ENCODE assay signal across 9 cellular contexts in the genomic region with DNA sequence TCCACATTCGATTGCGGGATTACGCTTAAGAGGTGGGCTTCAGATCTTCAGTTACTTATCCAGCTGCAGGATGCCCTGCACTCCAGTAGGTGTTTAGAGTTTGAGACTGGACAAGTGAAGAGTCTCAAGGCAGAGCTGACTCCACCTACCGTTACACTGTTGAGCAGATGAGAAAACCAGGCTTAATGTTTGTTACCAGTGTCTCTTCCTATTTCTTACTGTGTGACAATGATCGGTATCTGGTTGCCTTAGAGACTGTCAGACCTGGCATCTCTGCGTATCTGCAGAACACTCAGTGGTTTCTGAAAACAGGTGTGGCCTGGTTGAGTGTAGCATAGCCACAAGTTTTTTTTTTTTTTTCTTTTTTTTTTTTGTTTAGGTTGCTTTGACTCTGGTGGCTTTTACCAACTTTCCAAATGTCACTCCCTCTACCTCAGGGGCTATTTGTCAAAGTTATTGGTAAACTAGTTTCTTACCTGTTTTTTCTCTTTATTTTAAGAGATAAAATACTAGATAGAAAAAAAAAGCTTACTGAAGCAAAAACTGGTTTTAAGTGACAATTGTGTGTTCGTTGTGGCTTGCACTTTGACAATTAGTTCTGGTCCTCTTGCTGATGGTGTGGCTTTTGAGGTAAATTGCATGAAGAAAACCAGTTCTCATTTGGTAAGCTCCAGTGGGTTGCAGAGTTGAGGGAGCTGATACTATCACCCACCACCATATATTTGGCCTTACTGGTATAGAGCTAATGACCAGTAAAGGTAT.
DNase-seq lines count a peak whose midpoint lies in the region; ATAC-seq, FAIRE-seq and TF ChIP-seq lines count a peak whose summit lies in the region.
"Had no signal": no experiment of that assay in that cellular context is flagged by ENCODE, and none has a peak within 500 bp of the region (broad histone marks: within the 10 kb centered on the region; RNA-seq: fewer than 3 reads in every experiment).

No MANE protein-coding gene starts in this region.

- no peaks in the 10 kb centered on the region for H3K27me3 ChIP-seq in H7 (ENCODE audit: control insufficient read depth, insufficient read depth, low read length)
- H3K27me3 ChIP-seq: body of pancreas had no signal

- no peak overlapping the region for H3K4me3 ChIP-seq in H7 (ENCODE audit: insufficient read depth, low read depth, low read length)
- H3K4me3 ChIP-seq: body of pancreas had no signal

- ATAC-seq in GM19467 (IDR thresholded peaks at IDR 0.05; ENCODE audit: unreplicated experiment) (peak; percentile 79), HG03520 (IDR thresholded peaks at IDR 0.05; ENCODE audit: unreplicated experiment) (peak; percentile 96)
- peak; percentile 92 to 93 for ATAC-seq in activated T-cell treated with anti-CD3 and anti-CD28 coated beads, Interleukin-2, amount 50 U/mL, for 72 hours (replicated peaks in 1 of 2)
- ATAC-seq: body of pancreas had no signal

- H3K9me3 Mint-ChIP-seq in activated T-cell treated with anti-CD3 and anti-CD28 coated beads, Interleukin-2, amount 50 U/mL, for 72 hours = no peaks in the 10 kb centered on the region

- no peaks in the 10 kb centered on the region for H3K36me3 ChIP-seq in H7 (replicated peaks; ENCODE audit: control insufficient read depth, insufficient read depth, low read length)

- H3K4me3 Mint-ChIP-seq in activated T-cell treated with anti-CD3 and anti-CD28 coated beads, Interleukin-2, amount 50 U/mL, for 72 hours = peak overlapping the region; percentile 87 to 98

- H3K4me1 Mint-ChIP-seq in activated T-cell treated with anti-CD3 and anti-CD28 coated beads, Interleukin-2, amount 50 U/mL, for 72 hours (ENCODE audit: low read depth) = peaks cover 78% of the 10 kb centered on the region

- H3K36me3 Mint-ChIP-seq in activated T-cell treated with anti-CD3 and anti-CD28 coated beads, Interleukin-2, amount 50 U/mL, for 72 hours (ENCODE audit: insufficient read depth in 2 of 2) = peaks cover 4 to 7% of the 10 kb centered on the region in 2 donors

- no peak for FAIRE-seq in D721Med (lab: Jason Lieb, UNC)

- peak overlapping the region; percentile 97 for H3K27ac Mint-ChIP-seq in activated T-cell treated with anti-CD3 and anti-CD28 coated beads, Interleukin-2, amount 50 U/mL, for 72 hours

- DNase-seq in DMS79 (lab: John Stamatoyannopoulos, UW) (peak; percentile 50), H7 (no peak), NCI-H2081 treated with DMSO at 0.1 percent for 48 hours (lab: John Stamatoyannopoulos, UW) (no peak), D721Med (ENCODE audit: insufficient read length, low spot score) (no peak)
- DNase-seq in activated T-cell treated with anti-CD3 and anti-CD28 coated beads, Interleukin-2, amount 50 U/mL, for 72 hours = peak; percentile 71 to 82
- DNase-seq in stimulated activated CD4-positive, alpha-beta T cell treated with anti-CD3 and anti-CD28 coated beads, Interleukin-2, amount 100 ng/mL, for 4 hours (ENCODE audit: low read depth) = peak; percentile 53

- TF ChIP-seq CTCF in D721Med (IDR thresholded peaks at IDR 0.05; ENCODE audit: insufficient read depth, missing control alignments) = no peak

- H3K27me3 Mint-ChIP-seq in activated T-cell treated with anti-CD3 and anti-CD28 coated beads, Interleukin-2, amount 50 U/mL, for 72 hours (ENCODE audit: low read depth) = no peaks in the 10 kb centered on the region

Comparison
In these comparisons a context has a peak if more than half of its experiments do, and no peak if none do; other contexts are left out.
1. DNase-seq: peak in DMS79 (single experiment), activated T-cell treated with anti-CD3 and anti-CD28 coated beads, Interleukin-2, amount 50 U/mL, for 72 hours (2 of 2) and stimulated activated CD4-positive, alpha-beta T cell treated with anti-CD3 and anti-CD28 coated beads, Interleukin-2, amount 100 ng/mL, for 4 hours (single experiment); none in H7 (single experiment), NCI-H2081 treated with DMSO at 0.1 percent for 48 hours (single experiment) and D721Med (single experiment).
2. Peak in every context shown above with its lines, with median percentiles within 50 percentile points of each other: ATAC-seq.